Comparison of ENCODE assay signal across 8 cellular contexts in the genomic region with DNA sequence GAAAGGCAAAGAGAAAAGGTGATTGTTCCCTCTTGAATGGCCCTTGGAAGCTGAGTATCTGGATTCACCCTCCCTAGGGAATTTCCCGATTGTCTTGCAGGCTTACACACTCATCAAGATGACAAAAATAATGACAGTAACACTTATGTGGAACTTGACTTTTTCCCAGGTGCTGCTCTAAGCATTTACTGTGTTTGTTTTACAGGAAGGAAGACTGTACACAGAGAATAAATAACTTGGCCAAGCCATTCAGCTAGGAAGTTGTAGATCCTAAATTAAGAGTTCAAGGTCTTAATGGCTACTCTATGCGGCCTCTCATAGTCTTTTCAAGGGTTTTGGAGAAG. TPM values are rescaled to one million over a fixed set of nuclear protein-coding genes. Genes with fewer than 3 reads are reported as not detected.
DNase-seq lines count a peak whose midpoint lies in the region; ATAC-seq, FAIRE-seq and TF ChIP-seq lines count a peak whose summit lies in the region.

No MANE protein-coding gene starts in this region.

- TF ChIP-seq CTCF in glutamatergic neuron (IDR thresholded peaks at IDR 0.05; ENCODE audit: partially characterized antibody, unreplicated experiment) (no peak), adrenal gland (IDR thresholded peaks at IDR 0.05) (no peak)

- H3K36me3 ChIP-seq in small intestine (ENCODE audit: control insufficient read depth in 2 of 2, insufficient read depth in 2 of 2, low read length in 2 of 2) (no peaks in the 10 kb centered on the region), adrenal gland (replicated peaks in 1 of 2) (no peaks in the 10 kb centered on the region)

- CTCF ChIA-PET in T-cell (lab: Charles Lee): interaction anchor here (0.6 to 2.9 kb wide), 6 partner anchors 17 to 970 kb away, joined by 3 to 13 read pairs (median 4); no protein-coding TSS in a partner anchor

- intact Hi-C loops in adrenal gland (cut with DNase I): no loop called here

- no peak for ATAC-seq in T-cell (replicated peaks in 1 of 4)

- H3K36me3 Mint-ChIP-seq in T-cell (peaks cover 26% of the 10 kb centered on the region), glutamatergic neuron (ENCODE audit: unreplicated experiment) (no peaks in the 10 kb centered on the region)

- peak overlapping the region; percentile 51 to 63 for H3K27ac ChIP-seq in small intestine (ENCODE audit: low read depth in 1 of 2, low read length in 1 of 2)
- H3K27ac ChIP-seq in adrenal gland: no peak overlapping the region

- POLR2A ChIA-PET in T-cell (lab: Charles Lee): no interaction called here

- no peak for FAIRE-seq in small intestine (lab: Jason Lieb, UNC)

- H3K27ac Mint-ChIP-seq in T-cell (peak overlapping the region; percentile 70 to 81), glutamatergic neuron (ENCODE audit: unreplicated experiment) (no peak overlapping the region)

- H3K27me3 ChIP-seq in small intestine (ENCODE audit: control insufficient read depth in 2 of 2, insufficient read depth in 2 of 2, low read length in 2 of 2): no peaks in the 10 kb centered on the region
- peaks cover 13% of the 10 kb centered on the region for H3K27me3 ChIP-seq in adrenal gland

- WGBS in small intestine, 3 donors: 7 to 30% (median 19%) methylated on average over 2 of the region's 2 CpGs
- 41 to 55% (median 46%) methylated on average over 2 of the region's 2 CpGs for WGBS in adrenal gland, 4 donors

- H3K9me3 Mint-ChIP-seq in T-cell (peaks cover 0 to 12% (median 11%) of the 10 kb centered on the region in 3 donors), glutamatergic neuron (ENCODE audit: unreplicated experiment) (no peaks in the 10 kb centered on the region)

- TF ChIP-seq POLR2A in adrenal gland (IDR thresholded peaks at IDR 0.05): no peak

- H3K4me3 Mint-ChIP-seq in T-cell: peak overlapping the region; percentile 90 to 98 (median 97)
- peak overlapping the region; percentile 83 for H3K4me3 Mint-ChIP-seq in glutamatergic neuron (ENCODE audit: unreplicated experiment)

- peak overlapping the region in 1 of 2 donors; percentile 73 for H3K4me3 ChIP-seq in small intestine (ENCODE audit: low read depth in 1 of 2, low read length in 2 of 2)
- H3K4me3 ChIP-seq in adrenal gland: peak overlapping the region in 1 of 4 donors; percentile 78

- H3K27me3 Mint-ChIP-seq in T-cell: no peaks in the 10 kb centered on the region
- peaks cover 3% of the 10 kb centered on the region for H3K27me3 Mint-ChIP-seq in glutamatergic neuron (ENCODE audit: unreplicated experiment)

- H3K9me3 ChIP-seq in small intestine (ENCODE audit: control insufficient read depth, low read depth): no peaks in the 10 kb centered on the region
- H3K9me3 ChIP-seq in adrenal gland (replicated peaks in 1 of 3): peaks cover 0 to 5% (median 3%) of the 10 kb centered on the region in 3 donors

- H3K4me1 ChIP-seq in small intestine (ENCODE audit: control insufficient read depth in 2 of 2, insufficient read depth in 1 of 2, low read depth in 1 of 2, low read length in 1 of 2): peaks cover 5 to 6% of the 10 kb centered on the region in 2 donors
- H3K4me1 ChIP-seq in adrenal gland (replicated peaks in 1 of 2): peaks cover 0 to 9% of the 10 kb centered on the region in 2 donors

- H3K4me1 Mint-ChIP-seq in T-cell (peaks cover 42 to 51% (median 45%) of the 10 kb centered on the region in 3 donors), glutamatergic neuron (ENCODE audit: low read depth, unreplicated experiment) (peaks cover 3% of the 10 kb centered on the region)

- DNase-seq in NCI-H82 (lab: John Stamatoyannopoulos, UW) (peak; percentile 60), NCI-H82 treated with DMSO at 0.1 percent for 48 hours (lab: John Stamatoyannopoulos, UW; ENCODE audit: unreplicated experiment) (no peak), T-cell (no peak), glutamatergic neuron (no peak), small intestine (no peak), adrenal gland (no peak), activated gamma-delta T cell treated with Interleukin-2 at 50 U/mL for 16 hours (no peak)
- DNase-seq in NK-92 treated with Interleukin-12 subunit alpha and Interleukin-12 subunit beta, amount 100 ng/mL, for 24 hours (lab: John Stamatoyannopoulos, UW): no peak

RNA-seq across cellular contexts. Expression of gene DPP4, which starts 0.5 kb away (rescaled TPM):
- total RNA-seq in T-cell (10 to 100 TPM; 30.1 to 47.7 (median 37.9) TPM), glutamatergic neuron (ENCODE audit: unreplicated experiment) (0.20 TPM), adrenal gland (10 to 100 TPM in 3 of 8 donors, 1 to 10 TPM in 5; 1.9 to 49.2 (median 7.8) TPM)
- polyA plus RNA-seq in small intestine (10 to 100 TPM; 35.8 to 52.4 (median 51.7) TPM), adrenal gland (1 to 10 TPM in 1 of 3 donors, under 1 TPM in 2; 0.72 to 8.0 (median 0.77) TPM)

Comparison
In these comparisons a context has a peak if more than half of its experiments do, and no peak if none do; other contexts are left out.
1. H3K27ac ChIP-seq: peak in small intestine (2 of 2); none in adrenal gland (0 of 5).